ENCODE assay signal across 21 cellular contexts in genomic region chr6:16388488-16388887, GRCh38.
A peak's percentile ranks its signal among the peaks of the same experiment; 100 is the strongest.
DNase-seq lines count a peak whose midpoint lies in the region; TF ChIP-seq lines count a peak whose summit lies in the region.
"Had no signal": no experiment of that assay in that cellular context is flagged by ENCODE, and none has a peak within 500 bp of the region (broad histone marks: within the 10 kb centered on the region; RNA-seq: fewer than 3 reads in every experiment).

No MANE protein-coding gene starts in this region.

- DNase-seq in AG10803 (ENCODE audit: low read depth), result peak; percentile 68
- peak; percentile 14 for DNase-seq in HS-5 (ENCODE audit: low read depth)
- peak; percentile 41 for DNase-seq in epidermal melanocyte (ENCODE audit: insufficient read length, low spot score)
- peak; percentile 27 for DNase-seq in myocyte (ENCODE audit: low read depth)
- no peak for DNase-seq in KG1 (lab: John Stamatoyannopoulos, UW)
- DNase-seq in NCI-H82 (lab: John Stamatoyannopoulos, UW), result no peak
- DNase-seq in SW480 (ENCODE audit: low spot score), result no peak
- DNase-seq: activated naive CD4-positive, alpha-beta T cell treated with anti-CD3 and anti-CD28 coated beads, Interleukin-2, amount 10 ng/mL, durations not matched to agents 7 days and 5 days; CD4-positive, alpha-beta memory T cell; dermis blood vessel endothelial cell; hippocampal formation; immature natural killer cell; left ventricle myocardium inferior; naive thymus-derived CD8-positive, alpha-beta T cell; NCI-H1930; NCI-H69; retina; stimulated activated CD4-positive, alpha-beta T cell treated with anti-CD3 and anti-CD28 coated beads, Interleukin-4, amount 100 ng/mL, for 24 hours; stimulated activated naive CD4-positive, alpha-beta T cell; T1000 had no signal

- no peak overlapping the region for H3K4me3 ChIP-seq in AG10803 (ENCODE audit: low read length)
- H3K4me3 ChIP-seq: GM23338, left ventricle myocardium inferior had no signal

- TF ChIP-seq CTCF in AG10803 (conservative IDR thresholded peaks at IDR 0.05; ENCODE audit: low read length), result no peak

Comparison
In these comparisons a context has a peak if more than half of its experiments do, and no peak if none do; other contexts are left out.
1. DNase-seq: peak in AG10803 (single experiment), HS-5 (single experiment), epidermal melanocyte (single experiment) and myocyte (single experiment); none in KG1 (single experiment), NCI-H82 (single experiment) and SW480 (single experiment).